1 cellular context compared by ENCODE assay signal in the genomic region with DNA sequence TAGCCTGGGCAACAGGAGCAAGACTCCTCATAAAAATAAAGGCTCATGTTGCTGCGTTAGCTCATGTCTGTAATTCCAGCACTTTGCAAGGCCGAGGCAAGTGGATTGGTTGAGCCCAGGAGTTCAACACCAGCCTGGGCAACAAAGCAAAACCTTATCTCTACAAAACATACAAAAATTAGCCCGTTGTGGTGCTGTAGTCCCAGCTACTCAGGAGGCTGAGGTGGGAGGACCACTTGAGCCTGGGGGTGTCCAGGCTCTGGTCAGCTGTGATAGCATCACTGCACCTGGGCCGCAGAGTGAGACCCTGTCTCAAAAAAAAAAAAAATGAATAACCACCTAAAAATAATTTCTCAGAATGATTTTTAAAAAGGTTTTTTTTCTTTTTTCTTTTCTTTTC.
TF ChIP-seq lines count a peak whose summit lies in the region.

No MANE protein-coding gene starts in this region.

TF ChIP-seq in K562, 482 proteins besides CTCF, POLR2A, EP300 and RAD21 (continues in another document):
- TF ChIP-seq ZNF274 (IDR thresholded peaks at IDR 0.05; ENCODE audit: borderline replicate concordance, low read depth, low read length), result no peak
- no peak for TF ChIP-seq POLR2H (tag; IDR thresholded peaks at IDR 0.05; ENCODE audit: low read depth)
- TF ChIP-seq ZNF699 (CRISPR knock-in tag; IDR thresholded peaks at IDR 0.05; ENCODE audit: insufficient replicate concordance), result no peak
- TF ChIP-seq SOX6 (IDR thresholded peaks at IDR 0.05), result peak; percentile 55
- peak; percentile 78 for TF ChIP-seq TAL1 (IDR thresholded peaks at IDR 0.05)
- no peak for TF ChIP-seq NFATC3 (IDR thresholded peaks at IDR 0.05)
- TF ChIP-seq MTA3 (IDR thresholded peaks at IDR 0.05; ENCODE audit: borderline replicate concordance), result 0 out of 2 replicates have a peak, but pooled peaks have one; percentile 19
- no peak for TF ChIP-seq ZNF584 (CRISPR knock-in tag; IDR thresholded peaks at IDR 0.05; ENCODE audit: low read depth)
- TF ChIP-seq TCF3 (CRISPR knock-in tag; IDR thresholded peaks at IDR 0.05), result peak; percentile 78
- 0 out of 2 replicates have a peak, but pooled peaks have one; percentile 28 for TF ChIP-seq TRIM28 (IDR thresholded peaks at IDR 0.05)
- TF ChIP-seq, protein P1, sequence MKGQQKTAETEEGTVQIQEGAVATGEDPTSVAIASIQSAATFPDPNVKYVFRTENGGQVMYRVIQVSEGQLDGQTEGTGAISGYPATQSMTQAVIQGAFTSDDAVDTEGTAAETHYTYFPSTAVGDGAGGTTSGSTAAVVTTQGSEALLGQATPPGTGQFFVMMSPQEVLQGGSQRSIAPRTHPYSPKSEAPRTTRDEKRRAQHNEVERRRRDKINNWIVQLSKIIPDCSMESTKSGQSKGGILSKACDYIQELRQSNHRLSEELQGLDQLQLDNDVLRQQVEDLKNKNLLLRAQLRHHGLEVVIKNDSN (CRISPR knock-in tag; IDR thresholded peaks at IDR 0.05), result no peak
- TF ChIP-seq GATA2 (CRISPR knock-in tag; IDR thresholded peaks at IDR 0.05), result peak; percentile 55; the same call in 1 of the 2 replicates
- no peak for TF ChIP-seq CBFB (CRISPR knock-in tag; IDR thresholded peaks at IDR 0.05)
- TF ChIP-seq, protein P2, sequence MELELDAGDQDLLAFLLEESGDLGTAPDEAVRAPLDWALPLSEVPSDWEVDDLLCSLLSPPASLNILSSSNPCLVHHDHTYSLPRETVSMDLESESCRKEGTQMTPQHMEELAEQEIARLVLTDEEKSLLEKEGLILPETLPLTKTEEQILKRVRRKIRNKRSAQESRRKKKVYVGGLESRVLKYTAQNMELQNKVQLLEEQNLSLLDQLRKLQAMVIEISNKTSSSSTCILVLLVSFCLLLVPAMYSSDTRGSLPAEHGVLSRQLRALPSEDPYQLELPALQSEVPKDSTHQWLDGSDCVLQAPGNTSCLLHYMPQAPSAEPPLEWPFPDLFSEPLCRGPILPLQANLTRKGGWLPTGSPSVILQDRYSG (tag; conservative IDR thresholded peaks at IDR 0.05; ENCODE audit: low read depth), result no peak
- TF ChIP-seq ARID1B (IDR thresholded peaks at IDR 0.05), result peak; percentile 85
- peak; percentile 26; the same call in 1 of the 2 replicates for TF ChIP-seq FOXM1 (IDR thresholded peaks at IDR 0.05; ENCODE audit: low read depth)
- no peak for TF ChIP-seq FOXM1 (CRISPR knock-in tag; IDR thresholded peaks at IDR 0.05; ENCODE audit: low read depth)
- TF ChIP-seq, protein P3, sequence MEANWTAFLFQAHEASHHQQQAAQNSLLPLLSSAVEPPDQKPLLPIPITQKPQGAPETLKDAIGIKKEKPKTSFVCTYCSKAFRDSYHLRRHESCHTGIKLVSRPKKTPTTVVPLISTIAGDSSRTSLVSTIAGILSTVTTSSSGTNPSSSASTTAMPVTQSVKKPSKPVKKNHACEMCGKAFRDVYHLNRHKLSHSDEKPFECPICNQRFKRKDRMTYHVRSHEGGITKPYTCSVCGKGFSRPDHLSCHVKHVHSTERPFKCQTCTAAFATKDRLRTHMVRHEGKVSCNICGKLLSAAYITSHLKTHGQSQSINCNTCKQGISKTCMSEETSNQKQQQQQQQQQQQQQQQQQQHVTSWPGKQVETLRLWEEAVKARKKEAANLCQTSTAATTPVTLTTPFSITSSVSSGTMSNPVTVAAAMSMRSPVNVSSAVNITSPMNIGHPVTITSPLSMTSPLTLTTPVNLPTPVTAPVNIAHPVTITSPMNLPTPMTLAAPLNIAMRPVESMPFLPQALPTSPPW (CRISPR knock-in tag; IDR thresholded peaks at IDR 0.05), result peak; percentile 18; the same call in 1 of the 2 replicates
- no peak for TF ChIP-seq PRPF4 (IDR thresholded peaks at IDR 0.05; ENCODE audit: insufficient read depth, low read depth, low read length, poor library complexity, severe bottlenecking)
- TF ChIP-seq MYNN (IDR thresholded peaks at IDR 0.05), result 0 out of 2 replicates have a peak, but pooled peaks have one; percentile 16
- no peak for TF ChIP-seq MYNN (CRISPR knock-in tag; IDR thresholded peaks at IDR 0.05)
- peak; percentile 32; the same call in 1 of the 2 replicates for TF ChIP-seq NFIC (IDR thresholded peaks at IDR 0.05)
- TF ChIP-seq, protein P4, sequence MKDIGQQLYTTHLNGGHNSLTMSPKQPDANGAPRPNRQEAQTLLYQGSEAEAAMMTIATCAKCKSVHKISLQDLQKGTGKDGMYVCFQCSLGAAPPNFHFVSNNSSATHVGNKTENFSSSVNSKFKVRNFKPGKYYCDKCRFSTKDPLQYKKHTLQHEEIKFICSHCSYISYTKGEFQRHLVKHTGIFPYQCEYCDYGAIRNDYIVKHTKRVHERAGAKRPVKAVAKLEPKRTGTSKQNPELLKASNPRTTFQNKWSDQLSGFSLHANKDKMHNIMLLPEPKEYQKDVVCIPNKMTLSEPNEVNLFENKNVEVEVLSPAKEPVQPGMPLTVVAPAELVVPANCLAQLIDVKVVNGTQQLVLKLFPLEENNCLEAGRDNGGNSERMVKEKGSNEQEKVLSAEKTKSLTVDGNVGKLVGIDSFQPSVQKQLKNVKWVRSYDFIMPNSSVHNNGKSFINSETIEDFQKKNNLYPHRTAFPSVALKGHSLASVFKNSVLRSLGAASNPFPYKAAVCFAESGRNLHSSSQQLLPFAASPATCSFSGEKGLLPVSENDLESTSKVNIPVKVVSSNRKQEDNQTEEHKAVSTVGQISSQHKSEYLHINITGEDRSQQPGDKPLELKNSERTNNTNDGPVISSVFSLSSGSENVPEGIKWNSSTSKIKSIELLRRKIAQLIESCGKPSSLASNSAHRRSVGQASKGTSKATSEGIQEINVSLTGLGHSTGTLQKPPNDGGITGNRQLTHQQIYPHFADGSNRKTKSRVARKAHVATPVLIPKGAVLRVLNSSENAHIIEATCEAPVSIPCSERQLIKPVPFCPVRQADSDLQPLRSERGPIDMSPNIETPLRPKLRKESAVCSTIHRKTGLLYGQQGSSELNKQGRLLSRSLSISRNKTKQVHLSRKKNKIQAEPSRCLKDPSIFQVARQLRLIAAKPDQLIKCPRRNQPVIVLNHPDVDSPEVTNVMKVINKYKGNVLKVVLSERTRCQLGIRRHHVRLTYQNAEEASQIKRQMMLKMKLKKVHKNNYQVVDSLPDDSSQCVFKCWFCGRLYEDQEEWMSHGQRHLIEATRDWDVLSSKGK (CRISPR knock-in tag; IDR thresholded peaks at IDR 0.05), result no peak
- peak; percentile 60 for TF ChIP-seq MTA2 (IDR thresholded peaks at IDR 0.05; ENCODE audit: low read depth)
- peak in 1 of 2 experiments; percentile 52; a peak in 1 of 4 replicates for TF ChIP-seq FOXK2 (conservative IDR thresholded peaks at IDR 0.05 in 1 of 2, IDR thresholded peaks at IDR 0.05 in 1 of 2; ENCODE audit: low read depth in 2 of 2)
- TF ChIP-seq, protein P5, sequence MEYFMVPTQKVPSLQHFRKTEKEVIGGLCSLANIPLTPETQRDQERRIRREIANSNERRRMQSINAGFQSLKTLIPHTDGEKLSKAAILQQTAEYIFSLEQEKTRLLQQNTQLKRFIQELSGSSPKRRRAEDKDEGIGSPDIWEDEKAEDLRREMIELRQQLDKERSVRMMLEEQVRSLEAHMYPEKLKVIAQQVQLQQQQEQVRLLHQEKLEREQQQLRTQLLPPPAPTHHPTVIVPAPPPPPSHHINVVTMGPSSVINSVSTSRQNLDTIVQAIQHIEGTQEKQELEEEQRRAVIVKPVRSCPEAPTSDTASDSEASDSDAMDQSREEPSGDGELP (CRISPR knock-in tag; IDR thresholded peaks at IDR 0.05; ENCODE audit: borderline replicate concordance), result peak; percentile 56; the same call in 1 of the 2 replicates
- no peak for TF ChIP-seq ZNF77 (CRISPR knock-in tag; IDR thresholded peaks at IDR 0.05)
- no peak for TF ChIP-seq ZNF707 (CRISPR knock-in tag; conservative IDR thresholded peaks at IDR 0.05)
- TF ChIP-seq ZBTB7A (IDR thresholded peaks at IDR 0.05; ENCODE audit: borderline replicate concordance, control insufficient read depth, low read depth, low read length), result peak; percentile 72; the same call in 1 of the 2 replicates
- TF ChIP-seq CBFA2T3 (IDR thresholded peaks at IDR 0.05), result peak; percentile 91
- TF ChIP-seq LEF1 (IDR thresholded peaks at IDR 0.05), result no peak
- no peak for TF ChIP-seq THRAP3 (IDR thresholded peaks at IDR 0.05; ENCODE audit: borderline replicate concordance)
- TF ChIP-seq TEAD4 (IDR thresholded peaks at IDR 0.05; ENCODE audit: low read length), result peak; percentile 71
- TF ChIP-seq TEAD4 (CRISPR knock-in tag; IDR thresholded peaks at IDR 0.05; ENCODE audit: borderline replicate concordance), result no peak
- no peak for TF ChIP-seq RFX1 (IDR thresholded peaks at IDR 0.05)
- TF ChIP-seq, protein P6, sequence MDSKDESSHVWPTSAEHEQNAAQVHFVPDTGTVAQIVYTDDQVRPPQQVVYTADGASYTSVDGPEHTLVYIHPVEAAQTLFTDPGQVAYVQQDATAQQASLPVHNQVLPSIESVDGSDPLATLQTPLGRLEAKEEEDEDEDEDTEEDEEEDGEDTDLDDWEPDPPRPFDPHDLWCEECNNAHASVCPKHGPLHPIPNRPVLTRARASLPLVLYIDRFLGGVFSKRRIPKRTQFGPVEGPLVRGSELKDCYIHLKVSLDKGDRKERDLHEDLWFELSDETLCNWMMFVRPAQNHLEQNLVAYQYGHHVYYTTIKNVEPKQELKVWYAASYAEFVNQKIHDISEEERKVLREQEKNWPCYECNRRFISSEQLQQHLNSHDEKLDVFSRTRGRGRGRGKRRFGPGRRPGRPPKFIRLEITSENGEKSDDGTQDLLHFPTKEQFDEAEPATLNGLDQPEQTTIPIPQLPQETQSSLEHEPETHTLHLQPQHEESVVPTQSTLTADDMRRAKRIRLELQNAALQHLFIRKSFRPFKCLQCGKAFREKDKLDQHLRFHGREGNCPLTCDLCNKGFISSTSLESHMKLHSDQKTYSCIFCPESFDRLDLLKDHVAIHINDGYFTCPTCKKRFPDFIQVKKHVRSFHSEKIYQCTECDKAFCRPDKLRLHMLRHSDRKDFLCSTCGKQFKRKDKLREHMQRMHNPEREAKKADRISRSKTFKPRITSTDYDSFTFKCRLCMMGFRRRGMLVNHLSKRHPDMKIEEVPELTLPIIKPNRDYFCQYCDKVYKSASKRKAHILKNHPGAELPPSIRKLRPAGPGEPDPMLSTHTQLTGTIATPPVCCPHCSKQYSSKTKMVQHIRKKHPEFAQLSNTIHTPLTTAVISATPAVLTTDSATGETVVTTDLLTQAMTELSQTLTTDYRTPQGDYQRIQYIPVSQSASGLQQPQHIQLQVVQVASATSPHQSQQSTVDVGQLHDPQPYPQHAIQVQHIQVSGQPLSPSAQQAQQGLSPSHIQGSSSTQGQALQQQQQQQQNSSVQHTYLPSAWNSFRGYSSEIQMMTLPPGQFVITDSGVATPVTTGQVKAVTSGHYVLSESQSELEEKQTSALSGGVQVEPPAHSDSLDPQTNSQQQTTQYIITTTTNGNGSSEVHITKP (IDR thresholded peaks at IDR 0.05; ENCODE audit: partially characterized antibody), result peak; percentile 94
- TF ChIP-seq ZBTB17 (CRISPR knock-in tag; IDR thresholded peaks at IDR 0.05), result no peak
- peak; percentile 18 to 41; a peak in 1 of 4 replicates for TF ChIP-seq TRIM24 (IDR thresholded peaks at IDR 0.05)
- peak; percentile 48 for TF ChIP-seq ZFX (CRISPR knock-in tag; IDR thresholded peaks at IDR 0.05)
- no peak for TF ChIP-seq KLF13 (tag; IDR thresholded peaks at IDR 0.05; ENCODE audit: borderline replicate concordance, low read depth)
- TF ChIP-seq MAZ (CRISPR knock-in tag; conservative IDR thresholded peaks at IDR 0.05 in 1 of 2, IDR thresholded peaks at IDR 0.05 in 1 of 2), result no peak
- no peak for TF ChIP-seq FOS (IDR thresholded peaks at IDR 0.05; ENCODE audit: extremely low read depth, insufficient read length)
- TF ChIP-seq EGR1 (conservative IDR thresholded peaks at IDR 0.05), result peak; percentile 43; the same call in 1 of the 2 replicates
- TF ChIP-seq U2AF2 (optimal IDR thresholded peaks at IDR 0.05; ENCODE audit: low read depth, low read length), result no peak
- TF ChIP-seq BCOR (IDR thresholded peaks at IDR 0.05), result no peak
- TF ChIP-seq, protein P7, sequence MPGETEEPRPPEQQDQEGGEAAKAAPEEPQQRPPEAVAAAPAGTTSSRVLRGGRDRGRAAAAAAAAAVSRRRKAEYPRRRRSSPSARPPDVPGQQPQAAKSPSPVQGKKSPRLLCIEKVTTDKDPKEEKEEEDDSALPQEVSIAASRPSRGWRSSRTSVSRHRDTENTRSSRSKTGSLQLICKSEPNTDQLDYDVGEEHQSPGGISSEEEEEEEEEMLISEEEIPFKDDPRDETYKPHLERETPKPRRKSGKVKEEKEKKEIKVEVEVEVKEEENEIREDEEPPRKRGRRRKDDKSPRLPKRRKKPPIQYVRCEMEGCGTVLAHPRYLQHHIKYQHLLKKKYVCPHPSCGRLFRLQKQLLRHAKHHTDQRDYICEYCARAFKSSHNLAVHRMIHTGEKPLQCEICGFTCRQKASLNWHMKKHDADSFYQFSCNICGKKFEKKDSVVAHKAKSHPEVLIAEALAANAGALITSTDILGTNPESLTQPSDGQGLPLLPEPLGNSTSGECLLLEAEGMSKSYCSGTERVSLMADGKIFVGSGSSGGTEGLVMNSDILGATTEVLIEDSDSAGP (CRISPR knock-in tag; IDR thresholded peaks at IDR 0.05), result no peak
- TF ChIP-seq CBFA2T2 (conservative IDR thresholded peaks at IDR 0.05), result peak; percentile 86
- TF ChIP-seq PHB2 (IDR thresholded peaks at IDR 0.05; ENCODE audit: low read depth), result peak; percentile 7; the same call in 1 of the 2 replicates
- peak; percentile 64; the same call in 1 of the 2 replicates for TF ChIP-seq ZNF263 (CRISPR knock-in tag; IDR thresholded peaks at IDR 0.05; ENCODE audit: borderline replicate concordance)
- peak; percentile 68 for TF ChIP-seq NCOR1 (IDR thresholded peaks at IDR 0.05)
- TF ChIP-seq DPF2 (IDR thresholded peaks at IDR 0.05), result peak; percentile 73
- no peak for TF ChIP-seq POLR2B (IDR thresholded peaks at IDR 0.05; ENCODE audit: low read depth, partially characterized antibody)
- TF ChIP-seq MAFG (tag; conservative IDR thresholded peaks at IDR 0.05), result no peak
- TF ChIP-seq RHOXF2B (CRISPR knock-in tag; conservative IDR thresholded peaks at IDR 0.05), result no peak
- TF ChIP-seq ZNF384 (IDR thresholded peaks at IDR 0.05; ENCODE audit: low read depth, low read length), result peak; percentile 64
- TF ChIP-seq ZNF121 (CRISPR knock-in tag; conservative IDR thresholded peaks at IDR 0.05), result peak; percentile 74
- TF ChIP-seq, protein P8, sequence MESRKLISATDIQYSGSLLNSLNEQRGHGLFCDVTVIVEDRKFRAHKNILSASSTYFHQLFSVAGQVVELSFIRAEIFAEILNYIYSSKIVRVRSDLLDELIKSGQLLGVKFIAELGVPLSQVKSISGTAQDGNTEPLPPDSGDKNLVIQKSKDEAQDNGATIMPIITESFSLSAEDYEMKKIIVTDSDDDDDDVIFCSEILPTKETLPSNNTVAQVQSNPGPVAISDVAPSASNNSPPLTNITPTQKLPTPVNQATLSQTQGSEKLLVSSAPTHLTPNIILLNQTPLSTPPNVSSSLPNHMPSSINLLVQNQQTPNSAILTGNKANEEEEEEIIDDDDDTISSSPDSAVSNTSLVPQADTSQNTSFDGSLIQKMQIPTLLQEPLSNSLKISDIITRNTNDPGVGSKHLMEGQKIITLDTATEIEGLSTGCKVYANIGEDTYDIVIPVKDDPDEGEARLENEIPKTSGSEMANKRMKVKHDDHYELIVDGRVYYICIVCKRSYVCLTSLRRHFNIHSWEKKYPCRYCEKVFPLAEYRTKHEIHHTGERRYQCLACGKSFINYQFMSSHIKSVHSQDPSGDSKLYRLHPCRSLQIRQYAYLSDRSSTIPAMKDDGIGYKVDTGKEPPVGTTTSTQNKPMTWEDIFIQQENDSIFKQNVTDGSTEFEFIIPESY (CRISPR knock-in tag; IDR thresholded peaks at IDR 0.05), result no peak
- TF ChIP-seq MTF1 (CRISPR knock-in tag; IDR thresholded peaks at IDR 0.05; ENCODE audit: borderline replicate concordance), result no peak
- TF ChIP-seq SMARCE1 (IDR thresholded peaks at IDR 0.05), result peak; percentile 32; the same call in 1 of the 2 replicates
- no peak for TF ChIP-seq FOXP1 (CRISPR knock-in tag; IDR thresholded peaks at IDR 0.05)
